In genomic region chr3:184953396-184953795, GRCh38 we compare ENCODE assay signal across 21 cellular contexts.
DNase-seq lines count a peak whose midpoint lies in the region; ATAC-seq and TF ChIP-seq lines count a peak whose summit lies in the region.
"Had no signal": no experiment of that assay in that cellular context is flagged by ENCODE, and none has a peak within 500 bp of the region (broad histone marks: within the 10 kb centered on the region; RNA-seq: fewer than 3 reads in every experiment).

No MANE protein-coding gene starts in this region.

- H3K27ac Mint-ChIP-seq in activated naive CD8-positive, alpha-beta T cell treated with anti-CD3 and anti-CD28 coated beads, Interleukin-2, amount 50 U/mL, for 24 hours = peak overlapping the region; percentile 41
- no peak overlapping the region for H3K27ac Mint-ChIP-seq in activated naive CD8-positive, alpha-beta T cell treated with anti-CD3 and anti-CD28 coated beads for 36 hours
- peak overlapping the region; percentile 44 for H3K27ac Mint-ChIP-seq in WTC11
- H3K27ac Mint-ChIP-seq in nephron progenitor cell = peak overlapping the region; percentile 83

- CTCF ChIA-PET in WTC11 (lab: Charles Lee) = interaction anchor here (0.6 to 1.0 kb wide), 2 partner anchors 223 to 1138 kb away, joined by 3 read pairs; no protein-coding TSS in a partner anchor

- no peaks in the 10 kb centered on the region for H3K27me3 Mint-ChIP-seq in activated naive CD8-positive, alpha-beta T cell treated with anti-CD3 and anti-CD28 coated beads, Interleukin-2, amount 50 U/mL, for 24 hours
- no peaks in the 10 kb centered on the region for H3K27me3 Mint-ChIP-seq in activated naive CD8-positive, alpha-beta T cell treated with anti-CD3 and anti-CD28 coated beads for 36 hours
- no peaks in the 10 kb centered on the region for H3K27me3 Mint-ChIP-seq in WTC11 (ENCODE audit: low read depth)
- peaks cover 4% of the 10 kb centered on the region for H3K27me3 Mint-ChIP-seq in nephron progenitor cell (ENCODE audit: low read depth, poor library complexity)
- H3K27me3 Mint-ChIP-seq: activated CD8-positive, alpha-beta T cell treated with anti-CD3 and anti-CD28 coated beads for 36 hours; naive B cell had no signal

- no peaks in the 10 kb centered on the region for H3K9me3 Mint-ChIP-seq in activated naive CD8-positive, alpha-beta T cell treated with anti-CD3 and anti-CD28 coated beads, Interleukin-2, amount 50 U/mL, for 24 hours
- H3K9me3 Mint-ChIP-seq in activated naive CD8-positive, alpha-beta T cell treated with anti-CD3 and anti-CD28 coated beads for 36 hours = no peaks in the 10 kb centered on the region
- H3K9me3 Mint-ChIP-seq in WTC11 (peaks cover 3% of the 10 kb centered on the region; the same call in 1 of the 2 replicates), nephron progenitor cell (peaks cover 8% of the 10 kb centered on the region)
- H3K9me3 Mint-ChIP-seq: activated CD8-positive, alpha-beta T cell treated with anti-CD3 and anti-CD28 coated beads for 36 hours; naive B cell had no signal

- no peak for DNase-seq in activated naive CD8-positive, alpha-beta T cell treated with anti-CD3 and anti-CD28 coated beads, Interleukin-2, amount 50 U/mL, for 24 hours
- DNase-seq in activated naive CD8-positive, alpha-beta T cell treated with anti-CD3 and anti-CD28 coated beads for 36 hours = no peak
- DNase-seq in NCI-H2171 treated with DMSO at 0.1 percent for 48 hours (lab: John Stamatoyannopoulos, UW) (peak; percentile 97), WTC11 (ENCODE audit: low spot score) (no peak), nephron progenitor cell (no peak), SW480 (ENCODE audit: low spot score) (no peak), cerebellum (ENCODE audit: low spot score) (no peak)
- DNase-seq: ACHN; activated CD8-positive, alpha-beta T cell treated with anti-CD3 and anti-CD28 coated beads for 36 hours; activated naive CD4-positive, alpha-beta T cell treated with anti-CD3 and anti-CD28 coated beads, Interleukin-2, amount 50 U/mL, for 16 hours; activated T-cell treated with anti-CD3 and anti-CD28 coated beads, Interleukin-2, amount 50 U/mL, for 1 hour; hippocampal formation; Karpas-422; mammary epithelial cell; naive B cell; NCI-H1417 treated with DMSO at 0.1 percent for 48 hours; NCI-H446; ovary; right lobe of liver; Right ventricle myocardium superior had no signal

- ATAC-seq in activated naive CD8-positive, alpha-beta T cell treated with anti-CD3 and anti-CD28 coated beads, Interleukin-2, amount 50 U/mL, for 24 hours = no peak
- ATAC-seq in WTC11 = peak; percentile 80
- no peak for ATAC-seq in HG02970 (IDR thresholded peaks at IDR 0.05; ENCODE audit: low FRiP score, unreplicated experiment)
- ATAC-seq: activated CD8-positive, alpha-beta T cell treated with anti-CD3 and anti-CD28 coated beads for 36 hours; right lobe of liver had no signal

- no peak overlapping the region for H3K4me3 Mint-ChIP-seq in activated naive CD8-positive, alpha-beta T cell treated with anti-CD3 and anti-CD28 coated beads, Interleukin-2, amount 50 U/mL, for 24 hours
- no peak overlapping the region for H3K4me3 Mint-ChIP-seq in activated naive CD8-positive, alpha-beta T cell treated with anti-CD3 and anti-CD28 coated beads for 36 hours
- no peak overlapping the region for H3K4me3 Mint-ChIP-seq in WTC11
- no peak overlapping the region for H3K4me3 Mint-ChIP-seq in nephron progenitor cell
- H3K4me3 Mint-ChIP-seq: activated CD8-positive, alpha-beta T cell treated with anti-CD3 and anti-CD28 coated beads for 36 hours; naive B cell had no signal

- peaks cover 4% of the 10 kb centered on the region for H3K4me1 Mint-ChIP-seq in activated naive CD8-positive, alpha-beta T cell treated with anti-CD3 and anti-CD28 coated beads, Interleukin-2, amount 50 U/mL, for 24 hours
- no peaks in the 10 kb centered on the region for H3K4me1 Mint-ChIP-seq in activated naive CD8-positive, alpha-beta T cell treated with anti-CD3 and anti-CD28 coated beads for 36 hours
- H3K4me1 Mint-ChIP-seq in WTC11 (peaks cover 27% of the 10 kb centered on the region), nephron progenitor cell (peaks cover 43% of the 10 kb centered on the region)
- H3K4me1 Mint-ChIP-seq: naive B cell had no signal

- peaks cover 17% of the 10 kb centered on the region for H3K36me3 Mint-ChIP-seq in activated naive CD8-positive, alpha-beta T cell treated with anti-CD3 and anti-CD28 coated beads, Interleukin-2, amount 50 U/mL, for 24 hours (ENCODE audit: low read depth)
- H3K36me3 Mint-ChIP-seq in activated naive CD8-positive, alpha-beta T cell treated with anti-CD3 and anti-CD28 coated beads for 36 hours = peaks cover 16% of the 10 kb centered on the region
- peaks cover 11% of the 10 kb centered on the region for H3K36me3 Mint-ChIP-seq in WTC11
- peaks cover 72% of the 10 kb centered on the region for H3K36me3 Mint-ChIP-seq in nephron progenitor cell (ENCODE audit: low read depth)

- no peak for TF ChIP-seq CTCF in WTC11 (IDR thresholded peaks at IDR 0.05)
- no peak for TF ChIP-seq CTCF in nephron progenitor cell (IDR thresholded peaks at IDR 0.05)

- POLR2A ChIA-PET in WTC11 (lab: Charles Lee) = interaction anchor here (0.6 kb wide), 1 partner anchor 12 kb away, joined by 3 read pairs; no protein-coding TSS in a partner anchor

TF ChIP-seq in WTC11, 78 proteins besides CTCF, POLR2A, EP300 and RAD21 (continues in another document):
- TF ChIP-seq, protein P1, sequence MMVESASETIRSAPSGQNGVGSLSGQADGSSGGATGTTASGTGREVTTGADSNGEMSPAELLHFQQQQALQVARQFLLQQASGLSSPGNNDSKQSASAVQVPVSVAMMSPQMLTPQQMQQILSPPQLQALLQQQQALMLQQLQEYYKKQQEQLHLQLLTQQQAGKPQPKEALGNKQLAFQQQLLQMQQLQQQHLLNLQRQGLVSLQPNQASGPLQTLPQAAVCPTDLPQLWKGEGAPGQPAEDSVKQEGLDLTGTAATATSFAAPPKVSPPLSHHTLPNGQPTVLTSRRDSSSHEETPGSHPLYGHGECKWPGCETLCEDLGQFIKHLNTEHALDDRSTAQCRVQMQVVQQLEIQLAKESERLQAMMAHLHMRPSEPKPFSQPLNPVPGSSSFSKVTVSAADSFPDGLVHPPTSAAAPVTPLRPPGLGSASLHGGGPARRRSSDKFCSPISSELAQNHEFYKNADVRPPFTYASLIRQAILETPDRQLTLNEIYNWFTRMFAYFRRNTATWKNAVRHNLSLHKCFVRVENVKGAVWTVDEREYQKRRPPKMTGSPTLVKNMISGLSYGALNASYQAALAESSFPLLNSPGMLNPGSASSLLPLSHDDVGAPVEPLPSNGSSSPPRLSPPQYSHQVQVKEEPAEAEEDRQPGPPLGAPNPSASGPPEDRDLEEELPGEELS (CRISPR knock-in tag; IDR thresholded peaks at IDR 0.05) = no peak
- TF ChIP-seq NFATC4 (CRISPR knock-in tag; IDR thresholded peaks at IDR 0.05) (no peak), GRHL2 (CRISPR knock-in tag; IDR thresholded peaks at IDR 0.05; ENCODE audit: insufficient replicate concordance, severe bottlenecking) (no peak), ZBTB21 (CRISPR knock-in tag; IDR thresholded peaks at IDR 0.05; ENCODE audit: borderline replicate concordance) (no peak), CBFB (CRISPR knock-in tag; IDR thresholded peaks at IDR 0.05; ENCODE audit: low read depth) (no peak), ZNF281 (CRISPR knock-in tag; IDR thresholded peaks at IDR 0.05) (no peak), SMAD3 (CRISPR knock-in tag; IDR thresholded peaks at IDR 0.05; ENCODE audit: borderline replicate concordance) (no peak), KAT7 (CRISPR knock-in tag; IDR thresholded peaks at IDR 0.05; ENCODE audit: borderline replicate concordance) (no peak), FOXP1 (CRISPR knock-in tag; IDR thresholded peaks at IDR 0.05; ENCODE audit: borderline replicate concordance) (no peak), SOX15 (CRISPR knock-in tag; IDR thresholded peaks at IDR 0.05) (no peak)
- TF ChIP-seq, protein P2, sequence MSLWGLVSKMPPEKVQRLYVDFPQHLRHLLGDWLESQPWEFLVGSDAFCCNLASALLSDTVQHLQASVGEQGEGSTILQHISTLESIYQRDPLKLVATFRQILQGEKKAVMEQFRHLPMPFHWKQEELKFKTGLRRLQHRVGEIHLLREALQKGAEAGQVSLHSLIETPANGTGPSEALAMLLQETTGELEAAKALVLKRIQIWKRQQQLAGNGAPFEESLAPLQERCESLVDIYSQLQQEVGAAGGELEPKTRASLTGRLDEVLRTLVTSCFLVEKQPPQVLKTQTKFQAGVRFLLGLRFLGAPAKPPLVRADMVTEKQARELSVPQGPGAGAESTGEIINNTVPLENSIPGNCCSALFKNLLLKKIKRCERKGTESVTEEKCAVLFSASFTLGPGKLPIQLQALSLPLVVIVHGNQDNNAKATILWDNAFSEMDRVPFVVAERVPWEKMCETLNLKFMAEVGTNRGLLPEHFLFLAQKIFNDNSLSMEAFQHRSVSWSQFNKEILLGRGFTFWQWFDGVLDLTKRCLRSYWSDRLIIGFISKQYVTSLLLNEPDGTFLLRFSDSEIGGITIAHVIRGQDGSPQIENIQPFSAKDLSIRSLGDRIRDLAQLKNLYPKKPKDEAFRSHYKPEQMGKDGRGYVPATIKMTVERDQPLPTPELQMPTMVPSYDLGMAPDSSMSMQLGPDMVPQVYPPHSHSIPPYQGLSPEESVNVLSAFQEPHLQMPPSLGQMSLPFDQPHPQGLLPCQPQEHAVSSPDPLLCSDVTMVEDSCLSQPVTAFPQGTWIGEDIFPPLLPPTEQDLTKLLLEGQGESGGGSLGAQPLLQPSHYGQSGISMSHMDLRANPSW (CRISPR knock-in tag; conservative IDR thresholded peaks at IDR 0.05; ENCODE audit: low read depth) = no peak
